Comparison of ENCODE assay signal across 1 cellular context in the genomic region with DNA sequence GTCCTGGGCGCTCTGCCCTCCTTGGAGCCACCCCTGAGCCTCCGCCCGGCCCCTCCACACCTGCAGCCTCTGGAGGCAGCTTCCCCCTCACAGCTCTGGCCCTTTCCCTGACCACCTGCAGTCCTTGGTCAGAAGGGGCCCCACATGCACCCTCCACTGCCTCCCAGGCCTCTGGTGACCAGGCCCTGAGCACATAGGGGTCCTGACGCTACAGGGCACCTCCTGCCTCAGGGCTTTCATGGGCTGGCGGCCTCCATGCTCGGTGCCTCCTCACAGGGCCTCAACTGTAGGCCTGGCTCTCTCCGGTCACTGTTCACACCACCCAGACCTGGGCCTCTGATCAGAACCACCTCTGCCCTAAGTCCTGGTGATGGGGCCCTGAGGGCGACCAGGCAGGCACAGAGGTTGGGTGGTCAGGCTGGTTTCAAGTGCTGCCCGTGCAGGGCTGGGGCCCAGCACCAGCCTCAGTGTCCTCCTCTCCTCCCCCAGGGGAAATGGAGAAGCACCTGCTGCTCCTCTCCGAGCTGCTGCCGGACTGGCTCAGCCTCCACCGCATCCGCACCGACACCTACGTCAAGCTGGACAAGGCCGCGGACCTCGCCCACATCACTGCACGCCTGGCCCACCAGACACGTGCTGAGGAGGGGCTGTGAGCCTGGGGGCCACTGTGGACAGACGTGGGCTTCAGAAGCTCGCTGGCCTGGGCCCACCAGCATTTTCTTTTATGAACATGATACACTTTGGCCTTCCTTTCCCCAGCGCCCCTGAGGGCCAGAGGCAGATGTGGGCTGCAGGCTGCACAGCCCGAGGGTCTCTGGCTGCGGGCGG.
A peak's percentile ranks its signal among the peaks of the same experiment; 100 is the strongest.
TF ChIP-seq lines count a peak whose summit lies in the region.

No MANE protein-coding gene starts in this region.

TF ChIP-seq in GM12878, 131 proteins besides CTCF, POLR2A, EP300 and RAD21:
- TF ChIP-seq HDGF (IDR thresholded peaks at IDR 0.05) (no peak), PAX8 (IDR thresholded peaks at IDR 0.05) (no peak), POLR2AphosphoS5 (IDR thresholded peaks at IDR 0.05; ENCODE audit: low read length) (0 out of 2 replicates have a peak, but pooled peaks have one; percentile 42), PML (IDR thresholded peaks at IDR 0.05; ENCODE audit: low read length) (no peak), TBL1XR1 (IDR thresholded peaks at IDR 0.05; ENCODE audit: low read depth, low read length) (no peak)
- TF ChIP-seq, protein P1, sequence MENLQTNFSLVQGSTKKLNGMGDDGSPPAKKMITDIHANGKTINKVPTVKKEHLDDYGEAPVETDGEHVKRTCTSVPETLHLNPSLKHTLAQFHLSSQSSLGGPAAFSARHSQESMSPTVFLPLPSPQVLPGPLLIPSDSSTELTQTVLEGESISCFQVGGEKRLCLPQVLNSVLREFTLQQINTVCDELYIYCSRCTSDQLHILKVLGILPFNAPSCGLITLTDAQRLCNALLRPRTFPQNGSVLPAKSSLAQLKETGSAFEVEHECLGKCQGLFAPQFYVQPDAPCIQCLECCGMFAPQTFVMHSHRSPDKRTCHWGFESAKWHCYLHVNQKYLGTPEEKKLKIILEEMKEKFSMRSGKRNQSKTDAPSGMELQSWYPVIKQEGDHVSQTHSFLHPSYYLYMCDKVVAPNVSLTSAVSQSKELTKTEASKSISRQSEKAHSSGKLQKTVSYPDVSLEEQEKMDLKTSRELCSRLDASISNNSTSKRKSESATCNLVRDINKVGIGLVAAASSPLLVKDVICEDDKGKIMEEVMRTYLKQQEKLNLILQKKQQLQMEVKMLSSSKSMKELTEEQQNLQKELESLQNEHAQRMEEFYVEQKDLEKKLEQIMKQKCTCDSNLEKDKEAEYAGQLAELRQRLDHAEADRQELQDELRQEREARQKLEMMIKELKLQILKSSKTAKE (IDR thresholded peaks at IDR 0.05; ENCODE audit: low read depth, poor library complexity, severe bottlenecking): no peak
